16 cellular contexts compared by ENCODE assay signal in genomic region chr4:176920694-176921093, GRCh38.
DNase-seq lines count a peak whose midpoint lies in the region; ATAC-seq and TF ChIP-seq lines count a peak whose summit lies in the region.
"Had no signal": no experiment of that assay in that cellular context is flagged by ENCODE, and none has a peak within 500 bp of the region (broad histone marks: within the 10 kb centered on the region; RNA-seq: fewer than 3 reads in every experiment).

No MANE protein-coding gene starts in this region.

- DNase-seq in GM04503 (ENCODE audit: low read depth) (peak; percentile 24), SJSA1 (ENCODE audit: low read depth in 1 of 2, low spot score in 2 of 2) (peak in 1 of 2 experiments; percentile 8), fibroblast of lung (ENCODE audit: low read depth in 2 of 2) (peak; percentile 66 to 83), renal cortical epithelial cell (ENCODE audit: low read depth) (peak; percentile 50), NCI-H2171 treated with DMSO at 0.1 percent for 48 hours (lab: John Stamatoyannopoulos, UW) (no peak), kidney glomerular epithelial cell (lab: John Stamatoyannopoulos, UW) (no peak)
- DNase-seq: H7, KBM-7, NCI-H1105 treated with DMSO at 0.1 percent for 48 hours, upper lobe of left lung had no signal

- H3K4me3 ChIP-seq in SJSA1 = no peak overlapping the region
- H3K4me3 ChIP-seq in fibroblast of lung (replicated peaks in 1 of 4; ENCODE audit: control extremely low read depth in 1 of 4, insufficient read depth in 1 of 4, low read depth in 3 of 4, low read length in 4 of 4) = no peak overlapping the region
- H3K4me3 ChIP-seq: BLaER1, gastroesophageal sphincter, upper lobe of left lung had no signal

- ATAC-seq in GM19467 (IDR thresholded peaks at IDR 0.05; ENCODE audit: unreplicated experiment) (no peak), HG03135 (IDR thresholded peaks at IDR 0.05; ENCODE audit: unreplicated experiment) (no peak)
- ATAC-seq: activated T-helper 17 cell treated with anti-CD3 and anti-CD28 coated beads, Interleukin-2, amount 50 U/mL, for 72 hours; gastroesophageal sphincter; stimulated activated memory B cell treated with anti-CD40 and anti-IgM and Interleukin-4, amounts not matched to agents 10 μg/mL and 1 μg/mL and 100 μg/mL, for 72 hours had no signal

- no peak overlapping the region for H3K9ac ChIP-seq in fibroblast of lung (ENCODE audit: insufficient read depth, low read length)
- H3K9ac ChIP-seq: BLaER1 had no signal

- peak overlapping the region; percentile 11 for H3K4me2 ChIP-seq in fibroblast of lung (ENCODE audit: extremely low read depth, insufficient read depth, low read length)
- H3K4me2 ChIP-seq: BLaER1 had no signal

- no peaks in the 10 kb centered on the region for H4K20me1 ChIP-seq in fibroblast of lung (ENCODE audit: control insufficient read depth, extremely low read depth, insufficient read depth, low read length)
- H4K20me1 ChIP-seq: BLaER1 had no signal

- H3K27me3 ChIP-seq in SJSA1 (replicated peaks) (no peaks in the 10 kb centered on the region), fibroblast of lung (ENCODE audit: control insufficient read depth, insufficient read depth, low read length) (no peaks in the 10 kb centered on the region)
- H3K27me3 ChIP-seq: BLaER1, gastroesophageal sphincter, upper lobe of left lung had no signal

- 0 out of 2 replicates have a peak overlapping the region, but pooled peaks have one; percentile 7 for H3K27ac ChIP-seq in SJSA1
- H3K27ac ChIP-seq in fibroblast of lung (ENCODE audit: insufficient read depth, low read length) = no peak overlapping the region
- H3K27ac ChIP-seq: BLaER1, gastroesophageal sphincter, upper lobe of left lung had no signal

- no peak for TF ChIP-seq CTCF in fibroblast of lung (conservative IDR thresholded peaks at IDR 0.05 in 1 of 2, IDR thresholded peaks at IDR 0.05 in 1 of 2; ENCODE audit: low read depth in 1 of 2, low read length in 2 of 2)

- H3K9me3 ChIP-seq in SJSA1 (replicated peaks) (0 out of 2 replicates have a peak, but pooled peaks cover 3% of the 10 kb centered on the region), fibroblast of lung (ENCODE audit: control insufficient read depth, insufficient read depth, low read depth, low read length) (no peaks in the 10 kb centered on the region)

- H2AFZ ChIP-seq in fibroblast of lung (ENCODE audit: low read length) = no peak overlapping the region

- H3K36me3 ChIP-seq in SJSA1 = no peaks in the 10 kb centered on the region
- H3K36me3 ChIP-seq in fibroblast of lung (ENCODE audit: control insufficient read depth, insufficient read depth, low read length) = no peaks in the 10 kb centered on the region
- H3K36me3 ChIP-seq: BLaER1, gastroesophageal sphincter, upper lobe of left lung had no signal

- H3K4me1 ChIP-seq in SJSA1 (replicated peaks) (peaks cover 7% of the 10 kb centered on the region), fibroblast of lung (ENCODE audit: control insufficient read depth, extremely low read depth, insufficient read depth, low read length) (peaks cover 2% of the 10 kb centered on the region)
- H3K4me1 ChIP-seq: BLaER1, gastroesophageal sphincter, upper lobe of left lung had no signal

- no peaks in the 10 kb centered on the region for H3K79me2 ChIP-seq in fibroblast of lung (ENCODE audit: control insufficient read depth, insufficient read depth, low read length)

Comparison
In these comparisons a context has a peak if more than half of its experiments do, and no peak if none do; other contexts are left out.
1. DNase-seq: peak in GM04503 (single experiment), fibroblast of lung (2 of 2) and renal cortical epithelial cell (single experiment); none in NCI-H2171 treated with DMSO at 0.1 percent for 48 hours (single experiment) and kidney glomerular epithelial cell (single experiment).